8 cellular contexts compared by ENCODE assay signal in genomic region chr15:33737687-33738606, GRCh38.
A peak's percentile ranks its signal among the peaks of the same experiment; 100 is the strongest.
DNase-seq lines count a peak whose midpoint lies in the region; ATAC-seq and TF ChIP-seq lines count a peak whose summit lies in the region.

No MANE protein-coding gene starts in this region.

- no peak overlapping the region for H2AFZ ChIP-seq in osteoblast (ENCODE audit: low read length)

- H3K27ac ChIP-seq in osteoblast (ENCODE audit: low read depth, low read length), result no peak overlapping the region

- peaks cover 10% of the 10 kb centered on the region for H3K27me3 ChIP-seq in osteoblast (ENCODE audit: insufficient read depth, low read length)

- no peak overlapping the region for H3K4me2 ChIP-seq in osteoblast (ENCODE audit: insufficient read depth, low read length)

- TF ChIP-seq CTCF in NB4 (IDR thresholded peaks at IDR 0.05; ENCODE audit: low read depth, low read length) (peak; percentile 77), fibroblast of pulmonary artery (IDR thresholded peaks at IDR 0.05; ENCODE audit: low read length, missing control alignments) (peak; percentile 88), osteoblast (IDR thresholded peaks at IDR 0.05; ENCODE audit: extremely low read depth, low read depth, low read length) (peak; percentile 86)

- H3K79me2 ChIP-seq in osteoblast (ENCODE audit: insufficient read depth, low read length), result no peaks in the 10 kb centered on the region

- no peaks in the 10 kb centered on the region for H3K9me3 ChIP-seq in osteoblast (ENCODE audit: low read depth, low read length)

- DNase-seq in NCI-H524 (lab: John Stamatoyannopoulos, UW) (peak; percentile 63 to 79), NCI-H524 treated with DMSO at 0.1 percent for 48 hours (lab: John Stamatoyannopoulos, UW) (no peak), NB4 (ENCODE audit: low read depth) (peak; percentile 36), fibroblast of pulmonary artery (ENCODE audit: low read depth) (peak; percentile 41), osteoblast (ENCODE audit: insufficient read length, low spot score, missing footprints) (peak; percentile 76)
- peak; percentile 21 for DNase-seq in activated CD4-positive, alpha-beta T cell treated with anti-CD3 and anti-CD28 coated beads, Interleukin-2, amount 50 U/mL, for 1 hour
- no peak for DNase-seq in effector CD8-positive, alpha-beta T cell (lab: John Stamatoyannopoulos, UW)

- no peaks in the 10 kb centered on the region for H3K36me3 ChIP-seq in osteoblast (ENCODE audit: insufficient read depth, low read length)

- no peaks in the 10 kb centered on the region for H3K4me1 ChIP-seq in osteoblast (ENCODE audit: insufficient read depth, low read length)

- H3K4me3 ChIP-seq in NB4 (ENCODE audit: low read depth, low read length) (no peak overlapping the region), fibroblast of pulmonary artery (replicated peaks; ENCODE audit: low read depth, low read length) (no peak overlapping the region), osteoblast (ENCODE audit: insufficient read depth, low read length) (no peak overlapping the region)

- no peaks in the 10 kb centered on the region for H4K20me1 ChIP-seq in osteoblast (ENCODE audit: insufficient read depth, low read length)

- no peak for TF ChIP-seq POLR2A in NB4 (IDR thresholded peaks at IDR 0.05; ENCODE audit: extremely low read depth, insufficient read length)

- ATAC-seq in HG02759 (IDR thresholded peaks at IDR 0.05; ENCODE audit: unreplicated experiment), result no peak

Comparison
In these comparisons a context has a peak if more than half of its experiments do, and no peak if none do; other contexts are left out.
1. DNase-seq: peak in NCI-H524 (2 of 2), NB4 (single experiment), activated CD4-positive, alpha-beta T cell treated with anti-CD3 and anti-CD28 coated beads, Interleukin-2, amount 50 U/mL, for 1 hour (single experiment), fibroblast of pulmonary artery (single experiment) and osteoblast (single experiment); none in NCI-H524 treated with DMSO at 0.1 percent for 48 hours (single experiment) and effector CD8-positive, alpha-beta T cell (single experiment).
2. Peak in every context shown above with its lines, with median percentiles within 50 percentile points of each other: CTCF ChIP-seq.